Comparison of ENCODE assay signal across 23 cellular contexts in genomic region chr19:27770095-27770494, GRCh38.
"Had no signal": no experiment of that assay in that cellular context is flagged by ENCODE, and none has a peak within 500 bp of the region (broad histone marks: within the 10 kb centered on the region; RNA-seq: fewer than 3 reads in every experiment).

No MANE protein-coding gene starts in this region.

- H3K27ac Mint-ChIP-seq: activated CD4-positive, alpha-beta memory T cell treated with anti-CD3 and anti-CD28 coated beads for 36 hours; activated CD4-positive, alpha-beta T cell treated with anti-CD3 and anti-CD28 coated beads for 36 hours; activated CD4-positive, alpha-beta T cell treated with anti-CD3 and anti-CD28 coated beads, Interleukin-2, amount 10 ng/mL, durations not matched to agents 24 days and 14 days; activated CD8-positive, alpha-beta memory T cell treated with anti-CD3 and anti-CD28 coated beads, Interleukin-2, amount 10 ng/mL, durations not matched to agents 7 days and 5 days; activated CD8-positive, alpha-beta T cell treated with anti-CD3 and anti-CD28 coated beads, Interleukin-2, amount 10 ng/mL, durations not matched to agents 7 days and 5 days; activated naive CD4-positive, alpha-beta T cell treated with anti-CD3 and anti-CD28 coated beads for 36 hours; activated naive CD4-positive, alpha-beta T cell treated with anti-CD3 and anti-CD28 coated beads, Interleukin-2, amount 50 U/mL, for 24 hours; activated naive CD8-positive, alpha-beta T cell treated with anti-CD3 and anti-CD28 coated beads, Interleukin-2, amount 10 ng/mL, durations not matched to agents 7 days and 5 days; activated T-helper 1 cell treated with anti-CD3 and anti-CD28 coated beads, Interleukin-12 subunit alpha, Interleukin-12 subunit beta, Interleukin-2, Interleukin-4 antibody, amounts not matched to agents 30 ng/mL and 10 ng/mL and 1 ng/mL, durations not matched to agents 14 hours and 24 hours and 36 hours; activated T-helper 2 cell treated with anti-CD3 and anti-CD28 coated beads, Interferon-gamma antibody, Interleukin-2, Interleukin-4, amounts not matched to agents 10 μg/mL and 5 μg/mL and 100 μg/mL, durations not matched to agents 14 hours and 24 hours and 36 hours had no signal

- ATAC-seq: activated CD4-positive, alpha-beta T cell treated with anti-CD3 and anti-CD28 coated beads for 36 hours; activated CD8-positive, alpha-beta memory T cell treated with anti-CD3 and anti-CD28 coated beads, Interleukin-2, amount 10 ng/mL, durations not matched to agents 7 days and 5 days; activated CD8-positive, alpha-beta T cell treated with anti-CD3 and anti-CD28 coated beads, Interleukin-2, amount 10 ng/mL, durations not matched to agents 7 days and 5 days; esophagus mucosa had no signal

- H3K4me1 Mint-ChIP-seq: activated CD4-positive, alpha-beta T cell treated with anti-CD3 and anti-CD28 coated beads for 36 hours; activated CD4-positive, alpha-beta T cell treated with anti-CD3 and anti-CD28 coated beads, Interleukin-2, amount 10 ng/mL, durations not matched to agents 24 days and 14 days; activated CD8-positive, alpha-beta memory T cell treated with anti-CD3 and anti-CD28 coated beads, Interleukin-2, amount 10 ng/mL, durations not matched to agents 7 days and 5 days; activated naive CD4-positive, alpha-beta T cell treated with anti-CD3 and anti-CD28 coated beads, Interleukin-2, amount 50 U/mL, for 24 hours; activated naive CD8-positive, alpha-beta T cell treated with anti-CD3 and anti-CD28 coated beads, Interleukin-2, amount 10 ng/mL, durations not matched to agents 7 days and 5 days; central memory CD8-positive, alpha-beta T cell had no signal

- H3K27ac ChIP-seq: brain microvascular endothelial cell had no signal

- H3K27me3 Mint-ChIP-seq: activated CD4-positive, alpha-beta memory T cell treated with anti-CD3 and anti-CD28 coated beads for 36 hours; activated CD4-positive, alpha-beta T cell treated with anti-CD3 and anti-CD28 coated beads for 36 hours; activated CD4-positive, alpha-beta T cell treated with anti-CD3 and anti-CD28 coated beads, Interleukin-2, amount 10 ng/mL, durations not matched to agents 24 days and 14 days; activated CD8-positive, alpha-beta memory T cell treated with anti-CD3 and anti-CD28 coated beads, Interleukin-2, amount 10 ng/mL, durations not matched to agents 7 days and 5 days; activated naive CD4-positive, alpha-beta T cell treated with anti-CD3 and anti-CD28 coated beads, Interleukin-2, amount 50 U/mL, for 24 hours; activated naive CD8-positive, alpha-beta T cell treated with anti-CD3 and anti-CD28 coated beads, Interleukin-2, amount 10 ng/mL, durations not matched to agents 7 days and 5 days; central memory CD8-positive, alpha-beta T cell had no signal

- H3K27me3 ChIP-seq: brain microvascular endothelial cell had no signal

- H3K4me3 Mint-ChIP-seq: activated CD4-positive, alpha-beta memory T cell treated with anti-CD3 and anti-CD28 coated beads for 36 hours; activated CD4-positive, alpha-beta T cell treated with anti-CD3 and anti-CD28 coated beads for 36 hours; activated CD4-positive, alpha-beta T cell treated with anti-CD3 and anti-CD28 coated beads, Interleukin-2, amount 10 ng/mL, durations not matched to agents 24 days and 14 days; activated CD8-positive, alpha-beta memory T cell treated with anti-CD3 and anti-CD28 coated beads, Interleukin-2, amount 10 ng/mL, durations not matched to agents 7 days and 5 days; activated CD8-positive, alpha-beta T cell treated with anti-CD3 and anti-CD28 coated beads, Interleukin-2, amount 10 ng/mL, durations not matched to agents 7 days and 5 days; activated naive CD4-positive, alpha-beta T cell treated with anti-CD3 and anti-CD28 coated beads for 36 hours; activated naive CD4-positive, alpha-beta T cell treated with anti-CD3 and anti-CD28 coated beads, Interleukin-2, amount 50 U/mL, for 24 hours; activated naive CD8-positive, alpha-beta T cell treated with anti-CD3 and anti-CD28 coated beads, Interleukin-2, amount 10 ng/mL, durations not matched to agents 7 days and 5 days; activated T-helper 1 cell treated with anti-CD3 and anti-CD28 coated beads, Interleukin-12 subunit alpha, Interleukin-12 subunit beta, Interleukin-2, Interleukin-4 antibody, amounts not matched to agents 30 ng/mL and 10 ng/mL and 1 ng/mL, durations not matched to agents 14 hours and 24 hours and 36 hours; central memory CD8-positive, alpha-beta T cell had no signal

- DNase-seq: activated CD4-positive, alpha-beta memory T cell treated with anti-CD3 and anti-CD28 coated beads for 36 hours; activated CD4-positive, alpha-beta T cell treated with anti-CD3 and anti-CD28 coated beads for 36 hours; activated CD4-positive, alpha-beta T cell treated with anti-CD3 and anti-CD28 coated beads, Interleukin-2, amount 10 ng/mL, durations not matched to agents 24 days and 14 days; activated CD4-positive, CD25-positive, alpha-beta regulatory T cell; activated CD4-positive, CD25-positive, alpha-beta regulatory T cell treated with anti-CD3 and anti-CD28 coated beads, Interleukin-2, amount 50 U/mL, for 72 hours; activated CD8-positive, alpha-beta memory T cell treated with anti-CD3 and anti-CD28 coated beads, Interleukin-2, amount 10 ng/mL, durations not matched to agents 7 days and 5 days; activated CD8-positive, alpha-beta memory T cell treated with anti-CD3 and anti-CD28 coated beads, Interleukin-2, amount 50 U/mL, for 4 hours; activated CD8-positive, alpha-beta T cell treated with anti-CD3 and anti-CD28 coated beads, Interleukin-2, amount 10 ng/mL, durations not matched to agents 7 days and 5 days; activated effector memory CD4-positive, alpha-beta T cell treated with anti-CD3 and anti-CD28 coated beads, Interleukin-2, amount 50 U/mL, for 16 hours; activated naive CD4-positive, alpha-beta T cell treated with anti-CD3 and anti-CD28 coated beads for 36 hours; activated naive CD8-positive, alpha-beta T cell treated with anti-CD3 and anti-CD28 coated beads, Interleukin-2, amount 10 ng/mL, durations not matched to agents 7 days and 5 days; activated T-cell treated with anti-CD3 and anti-CD28 coated beads, Interleukin-2, amount 50 U/mL, for 1 hour; activated T-cell treated with anti-CD3 and anti-CD28 coated beads, Interleukin-2, amount 50 U/mL, for 48 hours; anterior cingulate cortex; brain microvascular endothelial cell; effector CD8-positive, alpha-beta T cell; foreskin fibroblast; T-helper 2 cell had no signal
